In the genomic region with DNA sequence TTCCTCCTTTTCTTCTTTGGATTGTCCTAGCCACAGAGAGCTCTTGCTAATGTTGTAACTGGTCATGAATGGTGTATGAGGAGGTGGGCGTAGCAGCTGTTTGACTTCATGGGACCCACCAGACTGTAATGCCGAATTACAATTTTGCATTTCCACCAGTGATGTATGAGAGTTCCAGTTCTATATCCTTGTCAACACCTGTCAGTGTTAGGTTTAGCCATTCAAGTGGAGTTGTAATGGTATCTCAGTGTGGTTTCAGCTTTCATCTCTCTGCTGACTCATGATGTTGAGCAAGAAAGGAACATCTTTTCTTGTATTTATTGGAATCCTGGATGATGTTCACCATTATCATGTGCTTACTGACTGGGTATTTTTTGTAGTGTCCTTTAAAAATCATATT, we compare ENCODE assay signal across 9 cellular contexts. TPM values are rescaled to one million over a fixed set of nuclear protein-coding genes. Genes with fewer than 3 reads are reported as not detected.
DNase-seq lines count a peak whose midpoint lies in the region; ATAC-seq and TF ChIP-seq lines count a peak whose summit lies in the region.
"Had no signal": no experiment of that assay in that cellular context is flagged by ENCODE, and none has a peak within 500 bp of the region (broad histone marks: within the 10 kb centered on the region; RNA-seq: fewer than 3 reads in every experiment).

No MANE protein-coding gene starts in this region.

- DNase-seq in NCI-H2196 (lab: John Stamatoyannopoulos, UW; ENCODE audit: unreplicated experiment) (peak; percentile 3), NCI-H2196 treated with DMSO at 0.1 percent for 48 hours (lab: John Stamatoyannopoulos, UW; ENCODE audit: unreplicated experiment) (no peak), HEK293T (ENCODE audit: extremely low spot score) (no peak), NB4 (ENCODE audit: low read depth) (peak; percentile 85), NCI-H446 treated with DMSO at 0.1 percent for 48 hours (lab: John Stamatoyannopoulos, UW) (no peak), NCI-H1694 treated with DMSO at 0.1 percent for 48 hours (lab: John Stamatoyannopoulos, UW) (no peak)
- DNase-seq in central memory CD8-positive, alpha-beta T cell (ENCODE audit: low spot score in 2 of 2), result no peak

- no peaks in the 10 kb centered on the region for H3K9me3 Mint-ChIP-seq in central memory CD8-positive, alpha-beta T cell

- H3K4me3 ChIP-seq in NB4 (ENCODE audit: low read depth, low read length) (no peak overlapping the region), skeletal muscle tissue (ENCODE audit: low read length in 3 of 3) (peak overlapping the region in 1 of 3 donors; percentile 10)

- POLR2A ChIA-PET in HEK293T (lab: Yijun Ruan, JAX), result no interaction called here

- no peaks in the 10 kb centered on the region for H3K27me3 Mint-ChIP-seq in central memory CD8-positive, alpha-beta T cell
- H3K27me3 Mint-ChIP-seq: B cell had no signal

- H3K4me1 Mint-ChIP-seq in central memory CD8-positive, alpha-beta T cell, result peaks cover 81% of the 10 kb centered on the region

- peaks cover 62 to 76% (median 73%) of the 10 kb centered on the region in 3 donors for H3K4me1 ChIP-seq in skeletal muscle tissue (ENCODE audit: control insufficient read depth in 3 of 3, insufficient read depth in 3 of 3, low read length in 3 of 3)

- TF ChIP-seq POLR2A in NB4 (IDR thresholded peaks at IDR 0.05; ENCODE audit: extremely low read depth, insufficient read length), result no peak

- TF ChIP-seq CTCF in NB4 (IDR thresholded peaks at IDR 0.05; ENCODE audit: low read depth, low read length), result no peak

- H3K36me3 ChIP-seq in skeletal muscle tissue (ENCODE audit: control insufficient read depth in 3 of 3, insufficient read depth in 3 of 3, low read length in 3 of 3), result no peaks in the 10 kb centered on the region

- H3K27me3 ChIP-seq in skeletal muscle tissue (ENCODE audit: control insufficient read depth in 3 of 3, insufficient read depth in 3 of 3, low read length in 3 of 3), result no peaks in the 10 kb centered on the region

- no peak for ATAC-seq in central memory CD8-positive, alpha-beta T cell (replicated peaks; ENCODE audit: extremely low read depth, poor library complexity, severe bottlenecking)

- H3K4me3 Mint-ChIP-seq in central memory CD8-positive, alpha-beta T cell, result no peak overlapping the region
- H3K4me3 Mint-ChIP-seq: B cell had no signal

- no peaks in the 10 kb centered on the region for H3K9me3 ChIP-seq in skeletal muscle tissue (ENCODE audit: control insufficient read depth in 3 of 3, low read length in 3 of 3)

- H3K27ac Mint-ChIP-seq in central memory CD8-positive, alpha-beta T cell (ENCODE audit: low read depth), result peak overlapping the region; percentile 12
- H3K27ac Mint-ChIP-seq: B cell had no signal

- peaks cover 2% of the 10 kb centered on the region for H3K36me3 Mint-ChIP-seq in central memory CD8-positive, alpha-beta T cell (ENCODE audit: insufficient read depth)

- peak overlapping the region; percentile 62 for H3K27ac ChIP-seq in skeletal muscle tissue (ENCODE audit: low read depth, low read length)

- no peak overlapping the region for H3K9ac ChIP-seq in skeletal muscle tissue (ENCODE audit: low read depth in 1 of 3, low read length in 3 of 3)

- CTCF ChIA-PET in HEK293T (lab: Yijun Ruan, JAX), result interaction anchor here (0.6 to 1.0 kb wide), 2 partner anchors 17 to 819 kb away, joined by 3 read pairs; no protein-coding TSS in a partner anchor

TF ChIP-seq in HEK293T, 16 proteins besides CTCF, POLR2A, EP300 and RAD21:
- TF ChIP-seq ELF4 (IDR thresholded peaks at IDR 0.05), result no peak
- TF ChIP-seq, protein P1, sequence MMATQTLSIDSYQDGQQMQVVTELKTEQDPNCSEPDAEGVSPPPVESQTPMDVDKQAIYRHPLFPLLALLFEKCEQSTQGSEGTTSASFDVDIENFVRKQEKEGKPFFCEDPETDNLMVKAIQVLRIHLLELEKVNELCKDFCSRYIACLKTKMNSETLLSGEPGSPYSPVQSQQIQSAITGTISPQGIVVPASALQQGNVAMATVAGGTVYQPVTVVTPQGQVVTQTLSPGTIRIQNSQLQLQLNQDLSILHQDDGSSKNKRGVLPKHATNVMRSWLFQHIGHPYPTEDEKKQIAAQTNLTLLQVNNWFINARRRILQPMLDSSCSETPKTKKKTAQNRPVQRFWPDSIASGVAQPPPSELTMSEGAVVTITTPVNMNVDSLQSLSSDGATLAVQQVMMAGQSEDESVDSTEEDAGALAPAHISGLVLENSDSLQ (IDR thresholded peaks at IDR 0.05), result peak; percentile 39; the same call in 1 of the 2 replicates

RNA-seq across cellular contexts. Expression of a gene that starts 5.1 kb away (rescaled TPM):
- total RNA-seq in skeletal muscle tissue, result 161 TPM

Comparison
In these comparisons a context has a peak if more than half of its experiments do, and no peak if none do; other contexts are left out.
1. DNase-seq: peak in NCI-H2196 (single experiment) and NB4 (single experiment); none in NCI-H2196 treated with DMSO at 0.1 percent for 48 hours (single experiment), HEK293T (single experiment), central memory CD8-positive, alpha-beta T cell (0 of 2), NCI-H446 treated with DMSO at 0.1 percent for 48 hours (single experiment) and NCI-H1694 treated with DMSO at 0.1 percent for 48 hours (single experiment).